ENCODE assay signal across 17 cellular contexts in the genomic region with DNA sequence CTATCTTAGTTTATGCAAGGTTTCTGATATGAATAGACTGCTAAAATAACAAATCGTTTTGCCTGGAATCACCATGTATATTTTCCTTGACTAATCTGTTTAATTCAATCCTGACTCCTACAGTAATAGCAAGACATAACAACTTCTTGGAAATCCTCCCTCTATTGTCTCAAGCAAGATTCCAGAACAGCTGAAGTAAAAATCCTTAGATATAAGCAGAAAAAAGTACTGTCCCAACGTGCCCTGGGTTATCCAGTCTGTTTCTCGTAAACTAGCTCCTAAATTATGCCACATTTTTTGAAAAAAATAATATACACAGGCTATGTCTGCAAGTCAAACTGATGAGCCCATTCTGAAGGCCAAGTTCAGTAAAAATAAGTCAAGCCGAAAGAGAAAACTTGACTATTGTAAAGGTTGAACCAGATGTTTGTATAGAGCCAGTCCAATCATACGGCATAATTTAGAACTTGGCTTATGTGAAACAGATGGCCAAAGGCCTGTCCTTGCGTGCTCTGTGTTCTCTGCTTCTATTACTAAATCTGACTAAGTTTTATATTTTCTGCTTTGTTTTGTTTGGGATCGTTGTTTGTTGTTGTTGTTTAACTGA.
DNase-seq lines count a peak whose midpoint lies in the region; ATAC-seq and FAIRE-seq lines count a peak whose summit lies in the region.
"Had no signal": no experiment of that assay in that cellular context is flagged by ENCODE, and none has a peak within 500 bp of the region (broad histone marks: within the 10 kb centered on the region; RNA-seq: fewer than 3 reads in every experiment).

No MANE protein-coding gene starts in this region.

- H3K9me3 ChIP-seq in GM23248 (ENCODE audit: low read depth), result no peaks in the 10 kb centered on the region

- no peaks in the 10 kb centered on the region for H3K36me3 ChIP-seq in GM23248 (ENCODE audit: low read depth)

- H3F3A ChIP-seq in GM23248 (ENCODE audit: insufficient read depth), result no peaks in the 10 kb centered on the region

- no peak overlapping the region for H3K9ac ChIP-seq in GM23248

- no peak overlapping the region for H2AFZ ChIP-seq in GM23248

- no peak for ATAC-seq in HG02798 (IDR thresholded peaks at IDR 0.05; ENCODE audit: poor library complexity, unreplicated experiment)

- WGBS in GM23248 (ENCODE audit: low coverage in 1 of 2, low lambda C conversion rate in 2 of 2, missing lambda C conversion rate in 2 of 2), 2 experiments, result 2 to 3% methylated on average over 7 of the region's 7 CpGs

- peak; percentile 93 for FAIRE-seq in endometrium (lab: Jason Lieb, UNC)
- FAIRE-seq: GM19239 had no signal

- no peak overlapping the region for H3K4me3 ChIP-seq in GM23248

- in situ Hi-C loops in GM23248 (cut with MboI), result no loop called here

- H3K79me2 ChIP-seq in GM23248 (ENCODE audit: insufficient read depth), result no peaks in the 10 kb centered on the region

- H3K27ac ChIP-seq in GM23248, result no peak overlapping the region
- H3K27ac ChIP-seq: HL-60 had no signal

- no peaks in the 10 kb centered on the region for H3K9me2 ChIP-seq in GM23248 (ENCODE audit: insufficient read depth)

- no peaks in the 10 kb centered on the region for H3K4me1 ChIP-seq in GM23248 (ENCODE audit: insufficient read depth)

- no peak overlapping the region for H3K4me2 ChIP-seq in GM23248 (ENCODE audit: unreplicated experiment)

- H4K20me1 ChIP-seq in GM23248 (ENCODE audit: insufficient read depth), result no peaks in the 10 kb centered on the region

- H3K27me3 ChIP-seq in GM23248 (replicated peaks; ENCODE audit: insufficient read depth), result no peaks in the 10 kb centered on the region

- DNase-seq in GM23248 (peak; percentile 2), NCI-H446 treated with DMSO at 0.1 percent for 48 hours (lab: John Stamatoyannopoulos, UW) (peak; percentile 50), left kidney (ENCODE audit: low read depth, low spot score) (peak; percentile 5), mucosa of gallbladder (ENCODE audit: low spot score) (no peak), T1000 (lab: John Stamatoyannopoulos, UW) (no peak), SHP77 (lab: John Stamatoyannopoulos, UW) (no peak)
- DNase-seq: AML-193, DMS153, EL, H9, NCI-H1105 treated with DMSO at 0.1 percent for 48 hours, NCI-H187 treated with DMSO at 0.1 percent for 48 hours, NCI-H748 treated with DMSO at 0.1 percent for 48 hours had no signal

Comparison
In these comparisons a context has a peak if more than half of its experiments do, and no peak if none do; other contexts are left out.
1. DNase-seq: peak in GM23248 (single experiment), NCI-H446 treated with DMSO at 0.1 percent for 48 hours (single experiment) and left kidney (single experiment); none in mucosa of gallbladder (single experiment), T1000 (single experiment) and SHP77 (0 of 2).